ENCODE assay signal across 14 cellular contexts in genomic region chr16:85445779-85446222, GRCh38.
DNase-seq lines count a peak whose midpoint lies in the region; ATAC-seq, FAIRE-seq and TF ChIP-seq lines count a peak whose summit lies in the region.
"Had no signal": no experiment of that assay in that cellular context is flagged by ENCODE, and none has a peak within 500 bp of the region (broad histone marks: within the 10 kb centered on the region; RNA-seq: fewer than 3 reads in every experiment).

No MANE protein-coding gene starts in this region.

- H3K9me3 ChIP-seq in A549 (no peaks in the 10 kb centered on the region), OCI-LY1 (ENCODE audit: low read length) (no peaks in the 10 kb centered on the region), Caco-2 (no peaks in the 10 kb centered on the region)
- H3K9me3 ChIP-seq: gastrocnemius medialis had no signal

- H3K79me2 ChIP-seq in OCI-LY1 (ENCODE audit: insufficient read depth, low read length) = no peaks in the 10 kb centered on the region

- no peaks in the 10 kb centered on the region for H3K27me3 Mint-ChIP-seq in Caco-2 (ENCODE audit: insufficient read depth, unreplicated experiment)

- peaks cover 5% of the 10 kb centered on the region; the same call in 1 of the 2 replicates for H3F3A ChIP-seq in OCI-LY1 (ENCODE audit: insufficient read depth, low read length)

- H3K4me1 Mint-ChIP-seq in Caco-2 (ENCODE audit: low read depth, unreplicated experiment) = peaks cover 24% of the 10 kb centered on the region

- no peak for ATAC-seq in A549
- ATAC-seq: activated naive CD4-positive, alpha-beta T cell treated with anti-CD3 and anti-CD28 coated beads, Interleukin-2, amount 50 U/mL, for 72 hours; gastrocnemius medialis; stimulated activated effector memory CD8-positive, alpha-beta T cell treated with anti-CD3 and anti-CD28 coated beads, Interleukin-12 subunit alpha, Interleukin-12 subunit beta, amount 100 ng/mL, for 72 hours had no signal

- no peaks in the 10 kb centered on the region for H3K9me2 ChIP-seq in OCI-LY1 (ENCODE audit: low read depth, low read length)

- no peaks in the 10 kb centered on the region for H4K20me1 ChIP-seq in OCI-LY1 (ENCODE audit: insufficient read depth, low read length)

- no TSS peak for BruUV-seq in Caco-2 (replicated peaks; lab: Mats Ljungman, UMichigan)

- H3K4me2 ChIP-seq in A549 (no peak overlapping the region), OCI-LY1 (ENCODE audit: low read length) (peak overlapping the region; percentile 40)

- TF ChIP-seq CTCF in A549 (IDR thresholded peaks at IDR 0.05) (no peak), OCI-LY1 (IDR thresholded peaks at IDR 0.05; ENCODE audit: low read length) (no peak), Caco-2 (IDR thresholded peaks at IDR 0.05; ENCODE audit: insufficient read depth in 1 of 2, low read depth in 1 of 2, low read length in 1 of 2, severe bottlenecking in 1 of 2, unreplicated experiment in 1 of 2) (no peak)

- CTCF ChIA-PET in A549 (lab: Yijun Ruan, JAX) (interaction anchor here (0.9 to 4.3 kb wide), 13 partner anchors 8 to 273 kb away, joined by 3 to 26 read pairs (median 4); no protein-coding TSS in a partner anchor), Caco-2 (lab: Charles Lee) (interaction anchor here (1.0 to 1.3 kb wide), 2 partner anchors 8 to 48 kb away, joined by 3 to 4 read pairs; no protein-coding TSS in a partner anchor)

- peak overlapping the region; percentile 17; the same call in 1 of the 2 replicates for H3K9ac ChIP-seq in OCI-LY1 (ENCODE audit: low read length)

- H3K36me3 Mint-ChIP-seq in Caco-2 (ENCODE audit: insufficient read depth, unreplicated experiment) = no peaks in the 10 kb centered on the region
- H3K36me3 Mint-ChIP-seq: activated naive CD4-positive, alpha-beta T cell treated with anti-CD3 and anti-CD28 coated beads, Interleukin-2, amount 50 U/mL, for 72 hours; immature natural killer cell; memory B cell; stimulated activated effector memory CD8-positive, alpha-beta T cell treated with anti-CD3 and anti-CD28 coated beads, Interleukin-12 subunit alpha, Interleukin-12 subunit beta, amount 100 ng/mL, for 72 hours had no signal

- H3K4me3 Mint-ChIP-seq in Caco-2 (ENCODE audit: unreplicated experiment) = no peak overlapping the region
- H3K4me3 Mint-ChIP-seq: immature natural killer cell; memory B cell; stimulated activated effector memory CD8-positive, alpha-beta T cell treated with anti-CD3 and anti-CD28 coated beads, Interleukin-12 subunit alpha, Interleukin-12 subunit beta, amount 100 ng/mL, for 72 hours had no signal

- TF ChIP-seq EP300 in A549 (IDR thresholded peaks at IDR 0.05) = no peak

- intact Hi-C loops in Caco-2 (cut with micrococcal nuclease; ENCODE audit: unreplicated experiment) = loop anchor here (5.0 kb wide), 1 partner anchor 306 kb away; the partner anchor contains the start of gene C16orf74

- POLR2A ChIA-PET in A549 (lab: Yijun Ruan, JAX) = no interaction called here
- POLR2A ChIA-PET in Caco-2 (lab: Charles Lee) = interaction anchor here (0.5 kb wide), 1 partner anchor 108 kb away, joined by 3 read pairs; no protein-coding TSS in a partner anchor

- DNase-seq in A549 (ENCODE audit: low read depth in 1 of 2, low spot score in 1 of 2) (no peak), H7 (peak; percentile 60), fibroblast of peridontal ligament (ENCODE audit: extremely low read depth) (peak; percentile 45), occipital lobe (lab: John Stamatoyannopoulos, UW) (no peak), Caco-2 (no peak), SIG-M5 treated with dmso at 0.1 percent for 504 hours (lab: John Stamatoyannopoulos, UW; ENCODE audit: unreplicated experiment) (no peak), HuH-7.5 (ENCODE audit: low spot score) (no peak)
- DNase-seq: gastrocnemius medialis, immature natural killer cell, KBM-7 had no signal

- FAIRE-seq in A549 (lab: Jason Lieb, UNC) = no peak

- no peak for TF ChIP-seq POLR2A in A549 (IDR thresholded peaks at IDR 0.05; ENCODE audit: low read length)

- H3K4me1 ChIP-seq in A549 (no peaks in the 10 kb centered on the region), OCI-LY1 (ENCODE audit: insufficient read depth, low read length, severe bottlenecking) (peaks cover 61% of the 10 kb centered on the region), Caco-2 (peaks cover 45% of the 10 kb centered on the region)

- no peaks in the 10 kb centered on the region for H3K9me3 Mint-ChIP-seq in Caco-2 (ENCODE audit: unreplicated experiment)
- H3K9me3 Mint-ChIP-seq: activated naive CD4-positive, alpha-beta T cell treated with anti-CD3 and anti-CD28 coated beads, Interleukin-2, amount 50 U/mL, for 72 hours; immature natural killer cell; memory B cell; stimulated activated effector memory CD8-positive, alpha-beta T cell treated with anti-CD3 and anti-CD28 coated beads, Interleukin-12 subunit alpha, Interleukin-12 subunit beta, amount 100 ng/mL, for 72 hours had no signal

- H3K27me3 ChIP-seq in H7 (ENCODE audit: control insufficient read depth, insufficient read depth, low read length) = no peaks in the 10 kb centered on the region
- no peaks in the 10 kb centered on the region for H3K27me3 ChIP-seq in OCI-LY1 (ENCODE audit: insufficient read depth, low read length)
- no peaks in the 10 kb centered on the region for H3K27me3 ChIP-seq in Caco-2 (replicated peaks; ENCODE audit: control insufficient read depth, insufficient read depth, low read length)
- H3K27me3 ChIP-seq: gastrocnemius medialis had no signal

- H2AFZ ChIP-seq in OCI-LY1 (ENCODE audit: low read length) = no peak overlapping the region

- no peaks in the 10 kb centered on the region for H3K36me3 ChIP-seq in H7 (replicated peaks; ENCODE audit: control insufficient read depth, insufficient read depth, low read length)
- no peaks in the 10 kb centered on the region for H3K36me3 ChIP-seq in OCI-LY1 (ENCODE audit: insufficient read depth, low read length)
- no peaks in the 10 kb centered on the region for H3K36me3 ChIP-seq in Caco-2 (ENCODE audit: control insufficient read depth, insufficient read depth, low read length)
- H3K36me3 ChIP-seq: gastrocnemius medialis had no signal

- WGBS in A549 (ENCODE audit: missing lambda C conversion rate) = 95% methylated on average over 14 of the region's 14 CpGs

- H3K27ac Mint-ChIP-seq in Caco-2 (ENCODE audit: unreplicated experiment) = no peak overlapping the region
- H3K27ac Mint-ChIP-seq: activated naive CD4-positive, alpha-beta T cell treated with anti-CD3 and anti-CD28 coated beads, Interleukin-2, amount 50 U/mL, for 72 hours; immature natural killer cell; memory B cell; stimulated activated effector memory CD8-positive, alpha-beta T cell treated with anti-CD3 and anti-CD28 coated beads, Interleukin-12 subunit alpha, Interleukin-12 subunit beta, amount 100 ng/mL, for 72 hours had no signal

- H3K27ac ChIP-seq in A549 = no peak overlapping the region
- H3K27ac ChIP-seq in OCI-LY1 (ENCODE audit: low read depth, low read length, poor library complexity, severe bottlenecking) = peak overlapping the region; percentile 98
- H3K27ac ChIP-seq: gastrocnemius medialis had no signal

- H3K4me3 ChIP-seq in A549 (no peak overlapping the region), H7 (ENCODE audit: insufficient read depth, low read depth, low read length) (no peak overlapping the region), OCI-LY1 (ENCODE audit: low read depth, low read length, poor library complexity, severe bottlenecking) (peak overlapping the region; percentile 5), Caco-2 (ENCODE audit: low read depth, low read length) (no peak overlapping the region)
- H3K4me3 ChIP-seq: gastrocnemius medialis had no signal

- TF ChIP-seq RAD21 in A549 (conservative IDR thresholded peaks at IDR 0.05 in 1 of 2, IDR thresholded peaks at IDR 0.05 in 1 of 2) = no peak

TF ChIP-seq in A549, 52 proteins besides CTCF, POLR2A, EP300 and RAD21:
- 0 out of 2 replicates have a peak, but pooled peaks have one; percentile 49 for TF ChIP-seq KDM1A (IDR thresholded peaks at IDR 0.05; ENCODE audit: low read depth)
- TF ChIP-seq ZFP36 (IDR thresholded peaks at IDR 0.05; ENCODE audit: borderline replicate concordance, partially characterized antibody) = peak; percentile 50
- no peak for TF ChIP-seq TP53 (CRISPR knock-in tag; IDR thresholded peaks at IDR 0.05)

Comparison
In these comparisons a context has a peak if more than half of its experiments do, and no peak if none do; other contexts are left out.
1. DNase-seq: peak in H7 (single experiment) and fibroblast of peridontal ligament (single experiment); none in A549 (0 of 2), occipital lobe (single experiment), Caco-2 (0 of 2), SIG-M5 treated with dmso at 0.1 percent for 504 hours (single experiment) and HuH-7.5 (single experiment).